Comparison of ENCODE assay signal across 8 cellular contexts in genomic region chr3:89107461-89108035, GRCh38. TPM values are rescaled to one million over a fixed set of nuclear protein-coding genes. Genes with fewer than 3 reads are reported as not detected.
DNase-seq lines count a peak whose midpoint lies in the region; ATAC-seq and TF ChIP-seq lines count a peak whose summit lies in the region.

Gene EPHA3 (plus strand): TSS chr3:89107621. CDS start chr3:89107749, 128 bp downstream.

- ATAC-seq in activated B cell treated with CpG ODN at 0.5 μM for 24 hours (ENCODE audit: low read depth): peak; percentile 93
- ATAC-seq in left colon: peak; percentile 93

- no peaks in the 10 kb centered on the region for H3K79me2 ChIP-seq in Karpas-422 (ENCODE audit: low read length)

- no peaks in the 10 kb centered on the region for H4K20me1 ChIP-seq in Karpas-422 (ENCODE audit: insufficient read depth, low read depth, low read length)

- no peak within 1 kb of the TSS for H3K27ac Mint-ChIP-seq in activated B cell treated with CpG ODN at 0.5 μM for 24 hours

- no peaks in the 10 kb centered on the region for H3K9me3 ChIP-seq in Karpas-422 (ENCODE audit: low read length)

- intact Hi-C loops in activated B cell treated with CpG ODN at 0.5 μM for 24 hours (cut with micrococcal nuclease) (no loop called here), left colon (cut with DNase I, micrococcal nuclease) (loop anchor here in 1 of 2 donors (10.0 kb wide), 1 partner anchor 903 kb away; no protein-coding TSS in a partner anchor)

- H3K36me3 Mint-ChIP-seq in activated B cell treated with CpG ODN at 0.5 μM for 24 hours (ENCODE audit: low read depth): no peaks in the 10 kb centered on the region

- H3K4me3 Mint-ChIP-seq in activated B cell treated with CpG ODN at 0.5 μM for 24 hours: peak within 1 kb of the TSS; percentile 82

- peak within 1 kb of the TSS; percentile 41 for H3K4me2 ChIP-seq in Karpas-422 (ENCODE audit: low read depth, low read length, poor library complexity, severe bottlenecking)

- no peaks in the 10 kb centered on the region for H3K27me3 ChIP-seq in Karpas-422 (ENCODE audit: low read length)

- no peak within 1 kb of the TSS for H3K9ac ChIP-seq in Karpas-422 (ENCODE audit: low read length)

- no peaks in the 10 kb centered on the region for H3K9me3 Mint-ChIP-seq in activated B cell treated with CpG ODN at 0.5 μM for 24 hours

- POLR2A ChIA-PET in activated B cell treated with CpG ODN at 0.5 μM for 24 hours (lab: Charles Lee): no interaction called here

- H3K4me1 Mint-ChIP-seq in activated B cell treated with CpG ODN at 0.5 μM for 24 hours: peaks cover 13% of the 10 kb centered on the region

- H3K27ac ChIP-seq in Karpas-422 (ENCODE audit: low read length): no peak within 1 kb of the TSS

- CTCF ChIA-PET in activated B cell treated with CpG ODN at 0.5 μM for 24 hours (lab: Charles Lee): interaction anchor here (0.7 to 1.1 kb wide), 2 partner anchors 13 to 902 kb away, joined by 4 to 6 read pairs; no protein-coding TSS in a partner anchor

- DNase-seq in GM03348 (ENCODE audit: low spot score) (peak; percentile 79), H4 (ENCODE audit: low spot score) (peak; percentile 28), Karpas-422 (peak; percentile 60), activated B cell treated with CpG ODN at 0.5 μM for 24 hours (peak; percentile 33), dedifferentiated amniotic fluid mesenchymal stem cell (ENCODE audit: extremely low spot score) (peak; percentile 32), left colon (peak; percentile 54 to 65), HT-29 (ENCODE audit: low spot score) (no peak)
- peak in 3 of 4 experiments; percentile 13 to 32 (median 25) for DNase-seq in stimulated activated CD4-positive, alpha-beta T cell treated with anti-CD3 and anti-CD28 coated beads, Interleukin-1b, Interleukin-23, amount 100 ng/mL, for 24 hours (ENCODE audit: low read depth in 4 of 4, low spot score in 1 of 4)

- H2AFZ ChIP-seq in Karpas-422 (ENCODE audit: low read length): no peak within 1 kb of the TSS

- no peaks in the 10 kb centered on the region for H3K36me3 ChIP-seq in Karpas-422 (ENCODE audit: insufficient read depth, low read length)

- H3K9me2 ChIP-seq in Karpas-422 (replicated peaks; ENCODE audit: insufficient read depth, low read length): no peaks in the 10 kb centered on the region

- H3K27me3 Mint-ChIP-seq in activated B cell treated with CpG ODN at 0.5 μM for 24 hours: peaks cover 22% of the 10 kb centered on the region

- TF ChIP-seq CTCF in activated B cell treated with CpG ODN at 0.5 μM for 24 hours (IDR thresholded peaks at IDR 0.05): no peak

- peak within 1 kb of the TSS; percentile 24; the same call in 1 of the 2 replicates for H3K4me3 ChIP-seq in Karpas-422 (ENCODE audit: low read length)

- H3K4me1 ChIP-seq in Karpas-422 (ENCODE audit: low read length): peaks cover 9% of the 10 kb centered on the region

RNA-seq across cellular contexts. Expression of gene EPHA3, which starts in this region (rescaled TPM):
- 1.4 and 3.6 TPM in 2 replicates for total RNA-seq in H4 (2014; rRNA removed; shearing (Covaris generic))
- total RNA-seq in Karpas-422 (2014; rRNA removed; shearing (Covaris generic); ENCODE audit: low replicate concordance): not detected in 2 replicates
- total RNA-seq in activated B cell treated with CpG ODN at 0.5 μM for 24 hours (not detected in 2 replicates), left colon (1 to 10 TPM; 1.0 to 1.8 TPM)
- total RNA-seq in HT-29 (2014; rRNA removed; shearing (Covaris generic)): not detected in 2 replicates

Comparison
In these comparisons a context has a peak if more than half of its experiments do, and no peak if none do; other contexts are left out.
1. Peak in DNase-seq, H3K4me3 ChIP-seq and H3K4me2 ChIP-seq in Karpas-422; RNA of the gene not detected or under 1 TPM.
2. Peak in DNase-seq and ATAC-seq in activated B cell treated with CpG ODN at 0.5 μM for 24 hours; RNA of the gene not detected or under 1 TPM.